Comparison of ENCODE assay signal across 24 cellular contexts in genomic region chr2:10680957-10681356, GRCh38. TPM values are rescaled to one million over a fixed set of nuclear protein-coding genes. Genes with fewer than 3 reads are reported as not detected.
"Had no signal": no experiment of that assay in that cellular context is flagged by ENCODE, and none has a peak within 500 bp of the region (broad histone marks: within the 10 kb centered on the region; RNA-seq: fewer than 3 reads in every experiment).

No MANE protein-coding gene starts in this region.

- H3K4me1 Mint-ChIP-seq: neural crest cell, WTC11 had no signal

- H3K27ac ChIP-seq: body of pancreas, heart right ventricle, left lung, right lobe of liver, SJSA1, skin epidermis, transverse colon had no signal

- H3K4me3 ChIP-seq: body of pancreas, heart right ventricle, left lung, lung, right lobe of liver, SJSA1, skin epidermis, transverse colon had no signal

- H3K4me1 ChIP-seq: left lung, right lobe of liver, SJSA1, transverse colon had no signal

- ATAC-seq: body of pancreas; heart right ventricle; left lung; naive thymus-derived CD4-positive, alpha-beta T cell; right lobe of liver; WTC11 had no signal

- H3K27ac Mint-ChIP-seq: dendritic cell treated with granulocyte-macrophage colony-stimulating factor and Interleukin-4, amounts not matched to agents 40 ng/mL and 50 ng/mL, for 4 days; WTC11 had no signal

- FAIRE-seq: endometrium, urothelium cell line had no signal

- H3K27me3 Mint-ChIP-seq: dendritic cell treated with granulocyte-macrophage colony-stimulating factor and Interleukin-4, amounts not matched to agents 40 ng/mL and 50 ng/mL, for 4 days; naive thymus-derived CD4-positive, alpha-beta T cell had no signal

- H3K9me3 Mint-ChIP-seq: dendritic cell treated with granulocyte-macrophage colony-stimulating factor and Interleukin-4, amounts not matched to agents 40 ng/mL and 50 ng/mL, for 4 days; naive thymus-derived CD4-positive, alpha-beta T cell; neural crest cell; WTC11 had no signal

- DNase-seq: activated CD4-positive, alpha-beta T cell treated with anti-CD3 and anti-CD28 coated beads for 48 hours; activated effector memory CD4-positive, alpha-beta T cell treated with anti-CD3 and anti-CD28 coated beads, Interleukin-2, amount 50 U/mL, for 16 hours; anterior cingulate cortex; body of pancreas; caudate nucleus; effector CD4-positive, alpha-beta T cell; heart right ventricle; kidney glomerular epithelial cell; left lung; naive thymus-derived CD4-positive, alpha-beta T cell; posterior cingulate gyrus; right lobe of liver; stimulated activated CD4-positive, alpha-beta T cell treated with anti-CD3 and anti-CD28 coated beads, Interleukin-1b, Interleukin-23, amount 100 ng/mL, for 48 hours; T-helper 1 cell; transverse colon had no signal

- H3K9me3 ChIP-seq: body of pancreas, heart right ventricle, left lung, right lobe of liver, SJSA1, transverse colon had no signal

- H3K27me3 ChIP-seq: body of pancreas, heart right ventricle, left lung, right lobe of liver, SJSA1, transverse colon had no signal

- H3K4me3 Mint-ChIP-seq: dendritic cell treated with granulocyte-macrophage colony-stimulating factor and Interleukin-4, amounts not matched to agents 40 ng/mL and 50 ng/mL, for 4 days; naive thymus-derived CD4-positive, alpha-beta T cell; neural crest cell; WTC11 had no signal

RNA-seq across cellular contexts. Expression of gene ATP6V1C2, which starts 40.5 kb away (rescaled TPM):
- total RNA-seq: epithelial cell of proximal tubule; naive thymus-derived CD4-positive, alpha-beta T cell had no signal
- polyA plus RNA-seq: naive thymus-derived CD4-positive, alpha-beta T cell had no signal
